Comparison of ENCODE assay signal across 23 cellular contexts in genomic region chr2:172120118-172120517, GRCh38. TPM values are rescaled to one million over a fixed set of nuclear protein-coding genes. Genes with fewer than 3 reads are reported as not detected.
"Had no signal": no experiment of that assay in that cellular context is flagged by ENCODE, and none has a peak within 500 bp of the region (broad histone marks: within the 10 kb centered on the region; RNA-seq: fewer than 3 reads in every experiment).

No MANE protein-coding gene starts in this region.

- H3K4me1 Mint-ChIP-seq: activated B cell treated with CpG ODN at 0.5 μM for 24 hours; activated CD4-positive, alpha-beta T cell treated with anti-CD3 and anti-CD28 coated beads, Interleukin-2, amount 10 ng/mL, durations not matched to agents 7 days and 5 days; activated naive CD8-positive, alpha-beta T cell treated with anti-CD3 and anti-CD28 coated beads for 36 hours; activated T-helper 17 cell treated with anti-CD3 and anti-CD28 coated beads, Interleukin-2, amount 50 U/mL, for 72 hours had no signal

- H3K27me3 ChIP-seq: brain microvascular endothelial cell, colonic mucosa had no signal

- H3K9me3 Mint-ChIP-seq: activated B cell treated with CpG ODN at 0.5 μM for 24 hours; activated CD4-positive, alpha-beta T cell treated with anti-CD3 and anti-CD28 coated beads, Interleukin-2, amount 10 ng/mL, durations not matched to agents 7 days and 5 days; activated T-helper 17 cell treated with anti-CD3 and anti-CD28 coated beads, Interleukin-2, amount 50 U/mL, for 72 hours had no signal

- H3K27ac Mint-ChIP-seq: activated B cell treated with CpG ODN at 0.5 μM for 24 hours; activated CD4-positive, alpha-beta memory T cell treated with anti-CD3 and anti-CD28 coated beads for 36 hours; activated CD4-positive, alpha-beta T cell treated with anti-CD3 and anti-CD28 coated beads, Interleukin-2, amount 10 ng/mL, durations not matched to agents 7 days and 5 days; activated naive CD4-positive, alpha-beta T cell treated with anti-CD3 and anti-CD28 coated beads for 36 hours; activated naive CD8-positive, alpha-beta T cell treated with anti-CD3 and anti-CD28 coated beads for 36 hours; activated T-helper 17 cell treated with anti-CD3 and anti-CD28 coated beads, Interleukin-2, amount 50 U/mL, for 72 hours; T-helper 17 cell had no signal

- H3K9me3 ChIP-seq: colonic mucosa had no signal

- FAIRE-seq: RCC 7860 had no signal

- H3K4me1 ChIP-seq: colonic mucosa had no signal

- H3K4me3 ChIP-seq: colonic mucosa had no signal

- H3K36me3 ChIP-seq: brain microvascular endothelial cell, colonic mucosa had no signal

- H3K36me3 Mint-ChIP-seq: activated CD4-positive, alpha-beta memory T cell treated with anti-CD3 and anti-CD28 coated beads for 36 hours; activated naive CD8-positive, alpha-beta T cell treated with anti-CD3 and anti-CD28 coated beads for 36 hours had no signal

- H3K4me3 Mint-ChIP-seq: activated B cell treated with CpG ODN at 0.5 μM for 24 hours; activated CD4-positive, alpha-beta memory T cell treated with anti-CD3 and anti-CD28 coated beads for 36 hours; activated CD4-positive, alpha-beta T cell treated with anti-CD3 and anti-CD28 coated beads, Interleukin-2, amount 10 ng/mL, durations not matched to agents 7 days and 5 days; activated naive CD4-positive, alpha-beta T cell treated with anti-CD3 and anti-CD28 coated beads for 36 hours; activated naive CD8-positive, alpha-beta T cell treated with anti-CD3 and anti-CD28 coated beads for 36 hours; activated T-helper 17 cell treated with anti-CD3 and anti-CD28 coated beads, Interleukin-2, amount 50 U/mL, for 72 hours; T-helper 17 cell had no signal

- ATAC-seq: activated T-helper 17 cell treated with anti-CD3 and anti-CD28 coated beads, Interleukin-2, amount 50 U/mL, for 72 hours; T-helper 17 cell had no signal

- DNase-seq: activated B cell treated with CpG ODN at 0.5 μM for 24 hours; activated CD4-positive, alpha-beta memory T cell treated with anti-CD3 and anti-CD28 coated beads for 36 hours; activated CD4-positive, alpha-beta T cell treated with anti-CD3 and anti-CD28 coated beads for 1 hour; activated CD4-positive, alpha-beta T cell treated with anti-CD3 and anti-CD28 coated beads, Interleukin-2, amount 10 ng/mL, durations not matched to agents 7 days and 5 days; activated CD8-positive, alpha-beta memory T cell treated with anti-CD3 and anti-CD28 coated beads for 24 hours; activated gamma-delta T cell; activated naive CD4-positive, alpha-beta T cell treated with anti-CD3 and anti-CD28 coated beads for 36 hours; activated naive CD8-positive, alpha-beta T cell treated with anti-CD3 and anti-CD28 coated beads for 36 hours; activated T-cell treated with anti-CD3 and anti-CD28 coated beads, Interleukin-2, amount 50 U/mL, for 48 hours; brain microvascular endothelial cell; colonic mucosa; NCI-H146; NCI-H187 treated with DMSO at 0.1 percent for 48 hours; NCI-H2081 treated with DMSO at 0.1 percent for 48 hours; NCI-H446; NCI-H524; SHP77 treated with DMSO at 0.1 percent for 48 hours; T-helper 17 cell; T-helper 9 cell had no signal

- H3K27ac ChIP-seq: brain microvascular endothelial cell, colonic mucosa had no signal

RNA-seq across cellular contexts. Expression of gene DLX2, which starts 17.4 kb away (rescaled TPM):
- total RNA-seq: activated CD4-positive, alpha-beta memory T cell treated with anti-CD3 and anti-CD28 coated beads for 36 hours; activated CD4-positive, alpha-beta T cell treated with anti-CD3 and anti-CD28 coated beads, Interleukin-2, amount 10 ng/mL, durations not matched to agents 7 days and 5 days; activated naive CD4-positive, alpha-beta T cell treated with anti-CD3 and anti-CD28 coated beads for 36 hours; activated naive CD8-positive, alpha-beta T cell treated with anti-CD3 and anti-CD28 coated beads for 36 hours; activated T-helper 17 cell treated with anti-CD3 and anti-CD28 coated beads, Interleukin-2, amount 50 U/mL, for 72 hours; cardiac septum; cerebellum; colonic mucosa; T-helper 17 cell had no signal

RNA-seq across cellular contexts. Expression of gene DLX1, which starts 34.8 kb away (rescaled TPM):
- total RNA-seq: activated B cell treated with CpG ODN at 0.5 μM for 24 hours; activated CD4-positive, alpha-beta memory T cell treated with anti-CD3 and anti-CD28 coated beads for 36 hours; activated CD4-positive, alpha-beta T cell treated with anti-CD3 and anti-CD28 coated beads, Interleukin-2, amount 10 ng/mL, durations not matched to agents 7 days and 5 days; activated naive CD4-positive, alpha-beta T cell treated with anti-CD3 and anti-CD28 coated beads for 36 hours; activated T-helper 17 cell treated with anti-CD3 and anti-CD28 coated beads, Interleukin-2, amount 50 U/mL, for 72 hours; cardiac septum; cerebellum; T-helper 17 cell had no signal
